In genomic region chr17:19290047-19290705, GRCh38 we compare ENCODE assay signal across 15 cellular contexts. TPM values are rescaled to one million over a fixed set of nuclear protein-coding genes. Genes with fewer than 3 reads are reported as not detected.
DNase-seq lines count a peak whose midpoint lies in the region; ATAC-seq, FAIRE-seq and TF ChIP-seq lines count a peak whose summit lies in the region.
"Had no signal": no experiment of that assay in that cellular context is flagged by ENCODE, and none has a peak within 500 bp of the region (broad histone marks: within the 10 kb centered on the region; RNA-seq: fewer than 3 reads in every experiment).

No MANE protein-coding gene starts in this region.

- no peak for TF ChIP-seq POLR2A in uterus (IDR thresholded peaks at IDR 0.05)

- no peak for ATAC-seq in GM21390 (IDR thresholded peaks at IDR 0.05; ENCODE audit: unreplicated experiment)

- H3K4me3 ChIP-seq in cardiac muscle cell (no peak overlapping the region), left ventricle myocardium inferior (no peak overlapping the region), astrocyte (ENCODE audit: insufficient read depth, low read depth, low read length) (no peak overlapping the region), uterus (no peak overlapping the region), SJCRH30 (no peak overlapping the region)
- H3K4me3 ChIP-seq: GM23248 had no signal

- H3K4me1 Mint-ChIP-seq in astrocyte (ENCODE audit: low read depth, unreplicated experiment) = peaks cover 34% of the 10 kb centered on the region
- H3K4me1 Mint-ChIP-seq in mesothelial cell of epicardium = peaks cover 44% of the 10 kb centered on the region

- DNase-seq in cardiac muscle cell (ENCODE audit: low read depth in 1 of 2, low spot score in 1 of 2) (no peak), left ventricle myocardium inferior (no peak), astrocyte (ENCODE audit: low read depth) (no peak), mesothelial cell of epicardium (ENCODE audit: low spot score in 2 of 2, unreplicated experiment in 2 of 2) (no peak), uterus (no peak), dedifferentiated amniotic fluid mesenchymal stem cell (ENCODE audit: extremely low spot score) (no peak), SJCRH30 (no peak)
- DNase-seq: activated CD4-positive, alpha-beta T cell treated with anti-CD3 and anti-CD28 coated beads, Interleukin-2, amount 50 U/mL, for 4 hours; activated T-cell treated with anti-CD3 and anti-CD28 coated beads, Interleukin-2, amount 50 U/mL, for 72 hours; effector CD4-positive, alpha-beta T cell; GM23248; NCI-H524 treated with DMSO at 0.1 percent for 48 hours had no signal

- TF ChIP-seq CTCF in cardiac muscle cell (IDR thresholded peaks at IDR 0.05; ENCODE audit: low read depth, low read length) = no peak
- no peak for TF ChIP-seq CTCF in left ventricle myocardium inferior (IDR thresholded peaks at IDR 0.05; ENCODE audit: borderline replicate concordance)
- no peak for TF ChIP-seq CTCF in astrocyte (IDR thresholded peaks at IDR 0.05; ENCODE audit: insufficient read depth, low read depth, low read length)
- TF ChIP-seq CTCF in mesothelial cell of epicardium (IDR thresholded peaks at IDR 0.05; ENCODE audit: unreplicated experiment) = no peak
- no peak for TF ChIP-seq CTCF in uterus (IDR thresholded peaks at IDR 0.05)

- H3K36me3 ChIP-seq in cardiac muscle cell (no peaks in the 10 kb centered on the region), left ventricle myocardium inferior (no peaks in the 10 kb centered on the region), astrocyte (ENCODE audit: insufficient read depth, low read length) (no peaks in the 10 kb centered on the region), uterus (no peaks in the 10 kb centered on the region), SJCRH30 (peaks cover 5% of the 10 kb centered on the region)

- no peak overlapping the region for H2AFZ ChIP-seq in astrocyte (ENCODE audit: low read depth, low read length)
- H2AFZ ChIP-seq: GM23248 had no signal

- H3K9me3 Mint-ChIP-seq in astrocyte (ENCODE audit: unreplicated experiment) (peaks cover 1% of the 10 kb centered on the region), mesothelial cell of epicardium (no peaks in the 10 kb centered on the region)
- H3K9me3 Mint-ChIP-seq: activated T-cell treated with anti-CD3 and anti-CD28 coated beads, Interleukin-2, amount 50 U/mL, for 72 hours; IgD-negative memory B cell; stimulated activated naive CD8-positive, alpha-beta T cell treated with anti-CD3 and anti-CD28 coated beads, Interleukin-15, Interleukin-2, amounts not matched to agents 100 ng/mL and 50 ng/mL, for 24 hours had no signal

- no peak overlapping the region for H3K9ac ChIP-seq in astrocyte (ENCODE audit: low read length)
- H3K9ac ChIP-seq: GM23248 had no signal

- peaks cover 48% of the 10 kb centered on the region for H3K79me2 ChIP-seq in astrocyte (ENCODE audit: insufficient read depth, low read length)

- H3K4me3 Mint-ChIP-seq in astrocyte (ENCODE audit: unreplicated experiment) (peak overlapping the region; percentile 27), mesothelial cell of epicardium (no peak overlapping the region)
- H3K4me3 Mint-ChIP-seq: activated T-cell treated with anti-CD3 and anti-CD28 coated beads, Interleukin-2, amount 50 U/mL, for 72 hours; IgD-negative memory B cell; stimulated activated naive CD8-positive, alpha-beta T cell treated with anti-CD3 and anti-CD28 coated beads, Interleukin-15, Interleukin-2, amounts not matched to agents 100 ng/mL and 50 ng/mL, for 24 hours had no signal

- H3K27me3 Mint-ChIP-seq in astrocyte (ENCODE audit: low read depth, unreplicated experiment) (no peaks in the 10 kb centered on the region), mesothelial cell of epicardium (ENCODE audit: low read depth) (no peaks in the 10 kb centered on the region)

- H3K4me1 ChIP-seq in cardiac muscle cell (ENCODE audit: low read depth) (peaks cover 20% of the 10 kb centered on the region), left ventricle myocardium inferior (peaks cover 80% of the 10 kb centered on the region), astrocyte (ENCODE audit: insufficient read depth, low read length) (peaks cover 5% of the 10 kb centered on the region), uterus (peaks cover 0 to 14% of the 10 kb centered on the region in 2 donors), SJCRH30 (no peaks in the 10 kb centered on the region)

- peak overlapping the region; percentile 60 for H3K27ac ChIP-seq in cardiac muscle cell
- H3K27ac ChIP-seq in left ventricle myocardium inferior (replicated peaks) = no peak overlapping the region
- no peak overlapping the region for H3K27ac ChIP-seq in astrocyte (ENCODE audit: low read depth, low read length)
- peak overlapping the region; percentile 51 to 64 for H3K27ac ChIP-seq in uterus
- H3K27ac ChIP-seq in SJCRH30 = no peak overlapping the region
- H3K27ac ChIP-seq: GM23248 had no signal

- H3K27me3 ChIP-seq in cardiac muscle cell (no peaks in the 10 kb centered on the region), left ventricle myocardium inferior (ENCODE audit: low read depth) (no peaks in the 10 kb centered on the region), astrocyte (ENCODE audit: insufficient read depth, low read length) (no peaks in the 10 kb centered on the region), uterus (no peaks in the 10 kb centered on the region), SJCRH30 (no peaks in the 10 kb centered on the region)

- peaks cover 2% of the 10 kb centered on the region for H3K36me3 Mint-ChIP-seq in astrocyte (ENCODE audit: low read depth, unreplicated experiment)
- peaks cover 12% of the 10 kb centered on the region for H3K36me3 Mint-ChIP-seq in mesothelial cell of epicardium

- H3K27ac Mint-ChIP-seq in astrocyte (ENCODE audit: unreplicated experiment) (no peak overlapping the region), mesothelial cell of epicardium (peak overlapping the region; percentile 94)
- H3K27ac Mint-ChIP-seq: activated T-cell treated with anti-CD3 and anti-CD28 coated beads, Interleukin-2, amount 50 U/mL, for 72 hours had no signal

- peaks cover 87% of the 10 kb centered on the region for H4K20me1 ChIP-seq in astrocyte (ENCODE audit: insufficient read depth, low read length)

- FAIRE-seq in astrocyte (lab: Jason Lieb, UNC) = no peak

- H3K4me2 ChIP-seq in astrocyte (ENCODE audit: low read length) = no peak overlapping the region

- H3K9me3 ChIP-seq in cardiac muscle cell (ENCODE audit: low read depth) (no peaks in the 10 kb centered on the region), left ventricle myocardium inferior (replicated peaks) (no peaks in the 10 kb centered on the region), astrocyte (ENCODE audit: insufficient read depth, low read depth, low read length) (no peaks in the 10 kb centered on the region), uterus (no peaks in the 10 kb centered on the region), SJCRH30 (replicated peaks) (no peaks in the 10 kb centered on the region)

- intact Hi-C loops in left ventricle myocardium inferior (cut with micrococcal nuclease) (no loop called here), uterus (cut with DNase I; ENCODE audit: low total_unique reads) (no loop called here)

RNA-seq across cellular contexts. Expression of gene EPN2, which starts 53.0 kb away (rescaled TPM):
- total RNA-seq in cardiac muscle cell (32.5 and 43.5 TPM in 2 replicates), left ventricle myocardium inferior (71.7 TPM), astrocyte (40.5 and 48.7 TPM in 2 replicates), mesothelial cell of epicardium (68.3 to 76.7 TPM (median 70.2 TPM) in 3 replicates), uterus (100 to 1,000 TPM in 2 of 4 donors, 10 to 100 TPM in 2; 25.6 to 145 (median 84.1) TPM)
- 45.5 and 75.9 TPM in 2 replicates for polyA plus RNA-seq in cardiac muscle cell
- 56.4 and 64.1 TPM in 2 replicates for total RNA-seq in SJCRH30 (2014; rRNA removed; shearing (Covaris generic))

Comparison
In these comparisons a context has a peak if more than half of its experiments do, and no peak if none do; other contexts are left out.
1. H3K27ac ChIP-seq: peak in cardiac muscle cell (single experiment) and uterus (2 of 2); none in left ventricle myocardium inferior (single experiment), astrocyte (single experiment) and SJCRH30 (single experiment).